18 cellular contexts compared by ENCODE assay signal in the genomic region with DNA sequence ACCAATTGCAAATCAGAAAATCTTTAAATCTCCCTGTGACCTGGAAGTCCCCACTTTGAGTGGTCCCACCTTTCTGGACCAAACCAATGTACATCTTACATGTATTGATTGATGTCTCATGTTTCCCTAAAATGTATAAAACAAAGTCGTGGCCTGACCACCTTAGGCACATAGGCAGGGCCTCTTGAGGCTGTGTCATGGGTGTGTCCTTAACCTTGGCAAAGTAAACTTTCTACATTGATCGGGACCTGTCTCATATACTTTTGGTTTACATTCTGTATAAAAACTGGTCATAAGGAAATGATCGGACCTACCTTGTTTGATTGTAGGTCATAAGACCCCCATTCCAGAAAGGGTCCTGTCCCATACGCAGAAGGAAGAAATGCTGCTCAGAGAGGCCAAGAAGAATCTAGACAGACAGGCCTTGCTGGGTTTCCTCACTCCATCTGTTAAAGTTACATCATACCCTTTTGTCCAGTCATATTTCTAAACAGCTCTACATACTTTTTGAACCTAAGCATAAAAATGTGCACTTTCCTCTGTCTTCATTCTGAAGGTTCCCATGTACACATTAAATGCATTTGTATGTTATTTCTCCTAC. TPM values are rescaled to one million over a fixed set of nuclear protein-coding genes. Genes with fewer than 3 reads are reported as not detected.
DNase-seq lines count a peak whose midpoint lies in the region; ATAC-seq and TF ChIP-seq lines count a peak whose summit lies in the region.
"Had no signal": no experiment of that assay in that cellular context is flagged by ENCODE, and none has a peak within 500 bp of the region (broad histone marks: within the 10 kb centered on the region; RNA-seq: fewer than 3 reads in every experiment).

No MANE protein-coding gene starts in this region.

- no peaks in the 10 kb centered on the region for H3K27me3 Mint-ChIP-seq in stimulated activated naive CD8-positive, alpha-beta T cell treated with anti-CD3 and anti-CD28 coated beads, Interleukin-15, Interleukin-2, amounts not matched to agents 100 ng/mL and 50 ng/mL, for 24 hours
- no peaks in the 10 kb centered on the region for H3K27me3 Mint-ChIP-seq in activated T-helper 17 cell treated with anti-CD3 and anti-CD28 coated beads, Interleukin-2, amount 50 U/mL, for 72 hours
- H3K27me3 Mint-ChIP-seq: B cell; stimulated activated naive B cell treated with anti-CD40 and anti-IgM and Interleukin-4, amounts not matched to agents 10 μg/mL and 1 μg/mL and 100 μg/mL, for 72 hours had no signal

- TF ChIP-seq CTCF in foreskin keratinocyte (conservative IDR thresholded peaks at IDR 0.05) (no peak), upper lobe of right lung (IDR thresholded peaks at IDR 0.05) (no peak)

- no peak for ATAC-seq in stimulated activated naive CD8-positive, alpha-beta T cell treated with anti-CD3 and anti-CD28 coated beads, Interleukin-15, Interleukin-2, amounts not matched to agents 100 U/mL and 50 U/mL, for 24 hours
- ATAC-seq in activated T-helper 17 cell treated with anti-CD3 and anti-CD28 coated beads, Interleukin-2, amount 50 U/mL, for 72 hours (replicated peaks), result no peak
- ATAC-seq in foreskin keratinocyte (no peak), upper lobe of right lung (peak; percentile 48), GM21786 (IDR thresholded peaks at IDR 0.05; ENCODE audit: unreplicated experiment) (no peak), GM21526 (IDR thresholded peaks at IDR 0.05; ENCODE audit: low FRiP score, unreplicated experiment) (no peak)
- ATAC-seq: HCT116, Panc1 had no signal

- intact Hi-C loops in upper lobe of right lung (cut with DNase I), result no loop called here

- H3K4me3 ChIP-seq in upper lobe of right lung, result no peak overlapping the region
- H3K4me3 ChIP-seq: prostate gland had no signal

- peaks cover 29% of the 10 kb centered on the region for H3K36me3 Mint-ChIP-seq in stimulated activated naive CD8-positive, alpha-beta T cell treated with anti-CD3 and anti-CD28 coated beads, Interleukin-15, Interleukin-2, amounts not matched to agents 100 ng/mL and 50 ng/mL, for 24 hours (ENCODE audit: low read depth)
- no peaks in the 10 kb centered on the region for H3K36me3 Mint-ChIP-seq in activated T-helper 17 cell treated with anti-CD3 and anti-CD28 coated beads, Interleukin-2, amount 50 U/mL, for 72 hours (ENCODE audit: low read depth)

- peaks cover 61% of the 10 kb centered on the region for H3K4me1 Mint-ChIP-seq in stimulated activated naive CD8-positive, alpha-beta T cell treated with anti-CD3 and anti-CD28 coated beads, Interleukin-15, Interleukin-2, amounts not matched to agents 100 ng/mL and 50 ng/mL, for 24 hours (ENCODE audit: low read depth)
- H3K4me1 Mint-ChIP-seq in activated T-helper 17 cell treated with anti-CD3 and anti-CD28 coated beads, Interleukin-2, amount 50 U/mL, for 72 hours, result peaks cover 25% of the 10 kb centered on the region

- H3K9me3 ChIP-seq in upper lobe of right lung, result no peaks in the 10 kb centered on the region
- H3K9me3 ChIP-seq: prostate gland had no signal

- H3K4me1 ChIP-seq in foreskin keratinocyte (no peaks in the 10 kb centered on the region), upper lobe of right lung (peaks cover 4% of the 10 kb centered on the region)
- H3K4me1 ChIP-seq: prostate gland had no signal

- H3K36me3 ChIP-seq in upper lobe of right lung, result no peaks in the 10 kb centered on the region
- H3K36me3 ChIP-seq: prostate gland had no signal

- H3K27me3 ChIP-seq in foreskin keratinocyte, result no peaks in the 10 kb centered on the region
- H3K27me3 ChIP-seq in upper lobe of right lung, result no peaks in the 10 kb centered on the region

- H3K4me3 Mint-ChIP-seq in stimulated activated naive CD8-positive, alpha-beta T cell treated with anti-CD3 and anti-CD28 coated beads, Interleukin-15, Interleukin-2, amounts not matched to agents 100 ng/mL and 50 ng/mL, for 24 hours, result peak overlapping the region; percentile 31
- peak overlapping the region; percentile 4 for H3K4me3 Mint-ChIP-seq in activated T-helper 17 cell treated with anti-CD3 and anti-CD28 coated beads, Interleukin-2, amount 50 U/mL, for 72 hours
- H3K4me3 Mint-ChIP-seq: B cell; stimulated activated naive B cell treated with anti-CD40 and anti-IgM and Interleukin-4, amounts not matched to agents 10 μg/mL and 1 μg/mL and 100 μg/mL, for 72 hours had no signal

- H3K9me3 Mint-ChIP-seq in stimulated activated naive CD8-positive, alpha-beta T cell treated with anti-CD3 and anti-CD28 coated beads, Interleukin-15, Interleukin-2, amounts not matched to agents 100 ng/mL and 50 ng/mL, for 24 hours, result peaks cover 9% of the 10 kb centered on the region
- no peaks in the 10 kb centered on the region for H3K9me3 Mint-ChIP-seq in activated T-helper 17 cell treated with anti-CD3 and anti-CD28 coated beads, Interleukin-2, amount 50 U/mL, for 72 hours

- H3K27ac ChIP-seq in foreskin keratinocyte, result no peak overlapping the region
- peak overlapping the region; percentile 11 for H3K27ac ChIP-seq in upper lobe of right lung
- H3K27ac ChIP-seq: prostate gland had no signal

- peak overlapping the region; percentile 91 for H3K27ac Mint-ChIP-seq in stimulated activated naive CD8-positive, alpha-beta T cell treated with anti-CD3 and anti-CD28 coated beads, Interleukin-15, Interleukin-2, amounts not matched to agents 100 ng/mL and 50 ng/mL, for 24 hours
- peak overlapping the region; percentile 49 for H3K27ac Mint-ChIP-seq in activated T-helper 17 cell treated with anti-CD3 and anti-CD28 coated beads, Interleukin-2, amount 50 U/mL, for 72 hours
- H3K27ac Mint-ChIP-seq: B cell; stimulated activated naive B cell treated with anti-CD40 and anti-IgM and Interleukin-4, amounts not matched to agents 10 μg/mL and 1 μg/mL and 100 μg/mL, for 72 hours had no signal

- no peak for DNase-seq in stimulated activated naive CD8-positive, alpha-beta T cell treated with anti-CD3 and anti-CD28 coated beads, Interleukin-15, Interleukin-2, amounts not matched to agents 100 U/mL and 50 U/mL, for 24 hours
- DNase-seq in foreskin keratinocyte (peak; percentile 6 to 22), upper lobe of right lung (no peak), hippocampal formation (lab: John Stamatoyannopoulos, UW) (no peak)
- DNase-seq: mesendoderm; NCI-H1105; NCI-H446; stimulated activated CD4-positive, alpha-beta T cell treated with anti-CD3 and anti-CD28 coated beads, Interleukin-2, amount 100 ng/mL, for 48 hours; stimulated activated naive B cell treated with anti-CD40 and anti-IgM and Interleukin-4, amounts not matched to agents 10 μg/mL and 1 μg/mL and 100 μg/mL, for 72 hours; T-helper 9 cell had no signal

RNA-seq across cellular contexts. Expression of a gene that starts 30.0 kb away (rescaled TPM):
- total RNA-seq in activated T-helper 17 cell treated with anti-CD3 and anti-CD28 coated beads, Interleukin-2, amount 50 U/mL, for 72 hours, result 1 to 10 TPM; 3.6 to 6.3 TPM
- total RNA-seq in foreskin keratinocyte (2.4 and 2.8 TPM in 2 replicates), upper lobe of right lung (165 TPM)
- 0.73 and 0.86 TPM in 2 replicates for polyA plus RNA-seq in foreskin keratinocyte

Comparison
In these comparisons a context has a peak if more than half of its experiments do, and no peak if none do; other contexts are left out.
1. DNase-seq: peak in foreskin keratinocyte (2 of 2); none in stimulated activated naive CD8-positive, alpha-beta T cell treated with anti-CD3 and anti-CD28 coated beads, Interleukin-15, Interleukin-2, amounts not matched to agents 100 U/mL and 50 U/mL, for 24 hours (single experiment), upper lobe of right lung (single experiment) and hippocampal formation (0 of 2).
2. RNA of a gene that starts 30.0 kb away (total RNA-seq): 165 TPM in upper lobe of right lung (single experiment); 3.6 to 6.3 TPM in activated T-helper 17 cell treated with anti-CD3 and anti-CD28 coated beads, Interleukin-2, amount 50 U/mL, for 72 hours and 2.4 to 2.8 TPM in foreskin keratinocyte; every median in the first group is over 10 times any median in the second.